8 cellular contexts compared by ENCODE assay signal in the genomic region with DNA sequence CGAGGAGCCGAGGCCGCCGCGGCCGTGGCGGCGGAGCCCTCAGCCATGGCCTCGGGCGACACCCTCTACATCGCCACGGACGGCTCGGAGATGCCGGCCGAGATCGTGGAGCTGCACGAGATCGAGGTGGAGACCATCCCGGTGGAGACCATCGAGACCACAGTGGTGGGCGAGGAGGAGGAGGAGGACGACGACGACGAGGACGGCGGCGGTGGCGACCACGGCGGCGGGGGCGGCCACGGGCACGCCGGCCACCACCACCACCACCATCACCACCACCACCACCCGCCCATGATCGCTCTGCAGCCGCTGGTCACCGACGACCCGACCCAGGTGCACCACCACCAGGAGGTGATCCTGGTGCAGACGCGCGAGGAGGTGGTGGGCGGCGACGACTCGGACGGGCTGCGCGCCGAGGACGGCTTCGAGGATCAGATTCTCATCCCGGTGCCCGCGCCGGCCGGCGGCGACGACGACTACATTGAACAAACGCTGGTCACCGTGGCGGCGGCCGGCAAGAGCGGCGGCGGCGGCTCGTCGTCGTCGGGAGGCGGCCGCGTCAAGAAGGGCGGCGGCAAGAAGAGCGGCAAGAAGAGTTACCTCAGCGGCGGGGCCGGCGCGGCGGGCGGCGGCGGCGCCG. TPM values are rescaled to one million over a fixed set of nuclear protein-coding genes. Genes with fewer than 3 reads are reported as not detected.
DNase-seq lines count a peak whose midpoint lies in the region; ATAC-seq and TF ChIP-seq lines count a peak whose summit lies in the region.

No MANE protein-coding gene starts in this region.

- ATAC-seq in GM21723 (IDR thresholded peaks at IDR 0.05; ENCODE audit: unreplicated experiment) = no peak

- TF ChIP-seq CTCF in right atrium auricular region (IDR thresholded peaks at IDR 0.05) = no peak

- H3K4me3 ChIP-seq in right atrium auricular region (peak overlapping the region; percentile 91 to 99), skeletal muscle satellite cell (ENCODE audit: low read length) (peak overlapping the region; percentile 98)

- H3K4me1 ChIP-seq in right atrium auricular region = peaks cover 0 to 50% of the 10 kb centered on the region in 2 donors
- H3K4me1 ChIP-seq in skeletal muscle satellite cell (ENCODE audit: control insufficient read depth, insufficient read depth, low read length) = peaks cover 20% of the 10 kb centered on the region

- peak overlapping the region; percentile 99 for H3K9ac ChIP-seq in skeletal muscle satellite cell (ENCODE audit: low read depth, low read length)

- H3K27ac ChIP-seq in right atrium auricular region = peak overlapping the region; percentile 89 to 96

- peak overlapping the region; percentile 93 to 94 (median 93) for H3K27ac Mint-ChIP-seq in IgD-negative memory B cell

- H3K36me3 ChIP-seq in right atrium auricular region = no peaks in the 10 kb centered on the region
- H3K36me3 ChIP-seq in skeletal muscle satellite cell (ENCODE audit: insufficient read depth, low read length) = no peaks in the 10 kb centered on the region

- H3K27me3 ChIP-seq in right atrium auricular region (no peaks in the 10 kb centered on the region), skeletal muscle satellite cell (ENCODE audit: control insufficient read depth, insufficient read depth, low read length) (no peaks in the 10 kb centered on the region)

- H3K9me3 ChIP-seq in right atrium auricular region (no peaks in the 10 kb centered on the region), skeletal muscle satellite cell (replicated peaks; ENCODE audit: low read length) (no peaks in the 10 kb centered on the region)

- peak overlapping the region; percentile 84 for H3K4me2 ChIP-seq in skeletal muscle satellite cell (ENCODE audit: low read length)

- no peaks in the 10 kb centered on the region for H3K9me3 Mint-ChIP-seq in IgD-negative memory B cell

- DNase-seq in COLO668 (lab: John Stamatoyannopoulos, UW; ENCODE audit: unreplicated experiment) = peak; percentile 35
- DNase-seq in activated naive CD4-positive, alpha-beta T cell treated with anti-CD3 and anti-CD28 coated beads, Interleukin-2, amount 50 U/mL, for 16 hours = peak; percentile 22
- DNase-seq in right atrium auricular region (ENCODE audit: low spot score) = no peak
- no peak for DNase-seq in 8988T
- DNase-seq in NCI-H345 treated with DMSO at 0.1 percent for 48 hours (lab: John Stamatoyannopoulos, UW; ENCODE audit: unreplicated experiment) = no peak

- H3K4me3 Mint-ChIP-seq in IgD-negative memory B cell = peak overlapping the region; percentile 90 to 96 (median 94)

- H3K36me3 Mint-ChIP-seq in IgD-negative memory B cell = peaks cover 3% of the 10 kb centered on the region

- H3K4me1 Mint-ChIP-seq in IgD-negative memory B cell = peaks cover 45 to 50% (median 48%) of the 10 kb centered on the region in 3 donors

- no peaks in the 10 kb centered on the region for H3K27me3 Mint-ChIP-seq in IgD-negative memory B cell

RNA-seq across cellular contexts. Expression of a gene that starts 0.4 kb away (rescaled TPM):
- polyA plus RNA-seq in IgD-negative memory B cell = 17.7 TPM
- 10 to 100 TPM; 31.3 to 36.3 TPM for total RNA-seq in right atrium auricular region
- 38.0 and 39.3 TPM in 2 replicates for total RNA-seq in skeletal muscle satellite cell (2012; rRNA removed)

Comparison
In these comparisons a context has a peak if more than half of its experiments do, and no peak if none do; other contexts are left out.
1. DNase-seq: peak in COLO668 (single experiment) and activated naive CD4-positive, alpha-beta T cell treated with anti-CD3 and anti-CD28 coated beads, Interleukin-2, amount 50 U/mL, for 16 hours (single experiment); none in right atrium auricular region (single experiment), 8988T (single experiment) and NCI-H345 treated with DMSO at 0.1 percent for 48 hours (single experiment).